ENCODE assay signal across 8 cellular contexts in genomic region chr3:50155891-50156290, GRCh38. TPM values are rescaled to one million over a fixed set of nuclear protein-coding genes. Genes with fewer than 3 reads are reported as not detected.
DNase-seq lines count a peak whose midpoint lies in the region; ATAC-seq, FAIRE-seq and TF ChIP-seq lines count a peak whose summit lies in the region.

No MANE protein-coding gene starts in this region.

- H3K36me3 Mint-ChIP-seq in activated T-cell treated with anti-CD3 and anti-CD28 coated beads, Interleukin-2, amount 50 U/mL, for 4 hours (ENCODE audit: insufficient read depth): no peaks in the 10 kb centered on the region
- peaks cover 7% of the 10 kb centered on the region for H3K36me3 Mint-ChIP-seq in type B pancreatic cell

- peaks cover 8% of the 10 kb centered on the region for H3K4me1 Mint-ChIP-seq in activated T-cell treated with anti-CD3 and anti-CD28 coated beads, Interleukin-2, amount 50 U/mL, for 4 hours (ENCODE audit: low read depth)
- peaks cover 54% of the 10 kb centered on the region for H3K4me1 Mint-ChIP-seq in type B pancreatic cell (ENCODE audit: unreplicated experiment)

- H2AFZ ChIP-seq in K562 (ENCODE audit: low read depth, low read length): no peak overlapping the region

- peaks cover 5 to 51% of the 10 kb centered on the region in 2 experiments; a peak in 4 of 5 replicates for H3K4me1 ChIP-seq in K562 (replicated peaks in 1 of 2; ENCODE audit: control insufficient read depth in 2 of 2, insufficient read depth in 2 of 2, low read length in 2 of 2)
- H3K4me1 ChIP-seq in lung (ENCODE audit: control insufficient read depth in 2 of 2, insufficient read depth in 2 of 2, low read length in 2 of 2): peaks cover 0 to 25% of the 10 kb centered on the region in 2 donors

- ATAC-seq in activated T-cell treated with anti-CD3 and anti-CD28 coated beads, Interleukin-2, amount 50 U/mL, for 4 hours: no peak
- ATAC-seq in K562 (no peak), lung (ENCODE audit: insufficient read depth, low FRiP score) (no peak), GM18870 (IDR thresholded peaks at IDR 0.05; ENCODE audit: unreplicated experiment) (no peak), GM21717 (IDR thresholded peaks at IDR 0.05; ENCODE audit: unreplicated experiment) (no peak)

- no peaks in the 10 kb centered on the region for H3K36me3 ChIP-seq in K562 (ENCODE audit: control insufficient read depth, insufficient read depth, low read length)
- H3K36me3 ChIP-seq in lung (ENCODE audit: control insufficient read depth in 2 of 2, insufficient read depth in 2 of 2, low read length in 2 of 2): peaks cover 0 to 10% of the 10 kb centered on the region in 2 donors

- H3K27me3 ChIP-seq in K562 (ENCODE audit: control insufficient read depth in 2 of 2, insufficient read depth in 2 of 2, low read length in 2 of 2): no peaks in the 10 kb centered on the region
- H3K27me3 ChIP-seq in lung (ENCODE audit: control insufficient read depth, insufficient read depth): no peaks in the 10 kb centered on the region

- TF ChIP-seq RAD21 in K562 (CRISPR knock-in tag; conservative IDR thresholded peaks at IDR 0.05 in 1 of 2, IDR thresholded peaks at IDR 0.05 in 1 of 2): no peak

- no peaks in the 10 kb centered on the region for H3K9me1 ChIP-seq in K562 (ENCODE audit: control insufficient read depth, insufficient read depth, low read length)

- CTCF ChIA-PET in K562 (lab: Yijun Ruan, JAX; ENCODE audit: low intra/inter-chr PET ratio): interaction anchor here (1.2 kb wide), 1 partner anchor 34 kb away, joined by 8 read pairs; no protein-coding TSS in a partner anchor

- WGBS in K562 (ENCODE audit: insufficient coverage, low coverage, missing lambda C conversion rate): 52% methylated on average over 10 of the region's 13 CpGs
- 27 to 35% methylated on average over 13 of the region's 13 CpGs for WGBS in lung, 2 donors

- H3K4me2 ChIP-seq in K562 (ENCODE audit: insufficient read depth, low read length): peak overlapping the region; percentile 60

- no peaks in the 10 kb centered on the region for H4K20me1 ChIP-seq in K562 (replicated peaks; ENCODE audit: control insufficient read depth, insufficient read depth, low read length)

- H3K27me3 Mint-ChIP-seq in activated T-cell treated with anti-CD3 and anti-CD28 coated beads, Interleukin-2, amount 50 U/mL, for 4 hours (ENCODE audit: low read depth): peaks cover 32% of the 10 kb centered on the region
- peaks cover 9% of the 10 kb centered on the region for H3K27me3 Mint-ChIP-seq in type B pancreatic cell

- BruUV-seq in K562 (replicated peaks; lab: Mats Ljungman, UMichigan): no TSS peak

- peak overlapping the region; percentile 49; the same call in 1 of the 2 replicates for H3K4me3 ChIP-seq in K562
- H3K4me3 ChIP-seq in lung: peak overlapping the region; percentile 74

- H3K4me3 Mint-ChIP-seq in activated T-cell treated with anti-CD3 and anti-CD28 coated beads, Interleukin-2, amount 50 U/mL, for 4 hours: peak overlapping the region; percentile 66
- peak overlapping the region; percentile 96 for H3K4me3 Mint-ChIP-seq in type B pancreatic cell

- H3K9me3 ChIP-seq in K562 (replicated peaks; ENCODE audit: control insufficient read depth, insufficient read depth, low read depth, low read length) (no peaks in the 10 kb centered on the region), lung (ENCODE audit: control insufficient read depth in 2 of 2, insufficient read depth in 1 of 2, low read length in 1 of 2) (no peaks in the 10 kb centered on the region)

- intact Hi-C loops in K562 (cut with micrococcal nuclease): loop anchor here (2.0 kb wide), 1 partner anchor 33 kb away; no protein-coding TSS in a partner anchor

- H3K79me2 ChIP-seq in K562 (ENCODE audit: control insufficient read depth, insufficient read depth, low read length): no peaks in the 10 kb centered on the region; the same call in 2 of the 3 replicates

- no peak for TF ChIP-seq CTCF in K562 (IDR thresholded peaks at IDR 0.05 in 2 of 3, conservative IDR thresholded peaks at IDR 0.05 in 1 of 3; ENCODE audit: insufficient read depth in 2 of 3, low read depth in 1 of 3, low read length in 3 of 3)
- TF ChIP-seq CTCF in lung (IDR thresholded peaks at IDR 0.05; ENCODE audit: control extremely low read depth, extremely low read depth): no peak
- no peak for TF ChIP-seq CTCF in type B pancreatic cell (conservative IDR thresholded peaks at IDR 0.05)

- POLR2A ChIA-PET in K562 (lab: Yijun Ruan, JAX): interaction anchor here (0.7 to 0.9 kb wide), 2 partner anchors 35 to 216 kb away, joined by 3 to 5 read pairs; partner anchors contain the start of gene RBM6

- TF ChIP-seq EP300 in K562 (IDR thresholded peaks at IDR 0.05; ENCODE audit: low read length): no peak

- H3K9ac ChIP-seq in K562 (ENCODE audit: insufficient read depth in 1 of 2, low read depth in 2 of 2, low read length in 2 of 2): peak overlapping the region in 1 of 2 experiments; percentile 90; a peak in 1 of 4 replicates

- no peak for TF ChIP-seq POLR2A in K562 (conservative IDR thresholded peaks at IDR 0.05)

- H3K27ac ChIP-seq in K562 (ENCODE audit: extremely low read depth, low read depth, low read length) (no peak overlapping the region), lung (ENCODE audit: low read depth in 1 of 2, low read length in 1 of 2) (peak overlapping the region; percentile 75 to 76)

- no peak for DNase-seq in activated T-cell treated with anti-CD3 and anti-CD28 coated beads, Interleukin-2, amount 50 U/mL, for 4 hours
- no peak for DNase-seq in activated T-cell treated with anti-CD3 and anti-CD28 coated beads, Interleukin-2, amount 50 U/mL, for 48 hours
- DNase-seq in K562 (ENCODE audit: extremely low read depth in 1 of 4, low spot score in 3 of 4): no peak
- DNase-seq in lung (ENCODE audit: low spot score): no peak
- no peak for DNase-seq in type B pancreatic cell (ENCODE audit: extremely low spot score, unreplicated experiment)
- no peak for DNase-seq in NCI-H524 treated with DMSO at 0.1 percent for 48 hours (lab: John Stamatoyannopoulos, UW)

- FAIRE-seq in K562 (lab: Jason Lieb, UNC): no peak

- peak overlapping the region; percentile 94 for H3K27ac Mint-ChIP-seq in type B pancreatic cell

- no peaks in the 10 kb centered on the region for H3K9me3 Mint-ChIP-seq in activated T-cell treated with anti-CD3 and anti-CD28 coated beads, Interleukin-2, amount 50 U/mL, for 4 hours
- no peaks in the 10 kb centered on the region for H3K9me3 Mint-ChIP-seq in type B pancreatic cell

- in situ Hi-C loops in K562 (cut with MboI): no loop called here

RNA-seq across cellular contexts. Expression of gene SEMA3F, which starts 0.8 kb away (rescaled TPM):
- total RNA-seq in activated T-cell treated with anti-CD3 and anti-CD28 coated beads, Interleukin-2, amount 50 U/mL, for 4 hours: under 1 TPM; 0.19 to 0.24 (median 0.23) TPM
- total RNA-seq in K562 (2011; cell fraction: chromatin; rRNA removed; ENCODE audit: low replicate concordance): 6.4 and 18.2 TPM in 2 replicates
- 15.1 and 18.5 TPM in 2 replicates for total RNA-seq in K562 (2011; cell fraction: nucleolus; rRNA removed)
- total RNA-seq in K562 (2011; cell fraction: nucleoplasm; rRNA removed): 8.9 and 11.7 TPM in 2 replicates
- total RNA-seq in K562 (2014; rRNA removed) (2.0 and 2.3 TPM in 2 replicates), K562 (2014; rRNA removed; fragmentation: Illumina TruSeq; extraction: Trizol) (0.54 and 0.58 TPM in 2 replicates), K562 (2015; rRNA removed; fragmentation: Illumina TruSeq; extraction: Trizol) (0.45 and 0.76 TPM in 2 replicates), K562 (2021) (2.6 and 3.0 TPM in 2 replicates), lung (10 to 100 TPM; 27.8 to 54.3 TPM), type B pancreatic cell (ENCODE audit: low replicate concordance) (41.9 and 48.0 TPM in 2 replicates)
- polyA plus RNA-seq in K562 (2011; rRNA removed) (2.6 and 3.8 TPM in 2 replicates), K562 (2014; fragmentation: Illumina TruSeq; extraction: Trizol) (1.5 and 1.7 TPM in 2 replicates), K562 (2014; fragmentation: Nextera tagmentation; extraction: Ambion mirVana) (not detected), K562 (2014; rRNA removed) (1.2 and 2.7 TPM in 2 replicates), lung (10 to 100 TPM; 41.6 to 53.1 TPM)
- 3.4 and 4.9 TPM in 2 replicates for polyA plus RNA-seq in K562 (2011; cell fraction: cytosol; rRNA removed)
- 11.8 and 13.0 TPM in 2 replicates for polyA plus RNA-seq in K562 (2011; cell fraction: nucleus; rRNA removed)
- polyA plus RNA-seq in K562 (2012): 1.2 and 2.0 TPM in 2 replicates
- 2.7 and 4.2 TPM in 2 replicates for polyA minus RNA-seq in K562 (2011; rRNA and poly(A)+ RNA removed)
- 7.0 and 15.3 TPM in 2 replicates for polyA minus RNA-seq in K562 (2011; cell fraction: cytosol; rRNA and poly(A)+ RNA removed)
- 6.1 and 8.2 TPM in 2 replicates for polyA minus RNA-seq in K562 (2011; cell fraction: nucleus; rRNA and poly(A)+ RNA removed)

RNA-seq across cellular contexts. Expression of gene GNAT1, which starts 35.5 kb away (rescaled TPM):
- not detected for total RNA-seq in activated T-cell treated with anti-CD3 and anti-CD28 coated beads, Interleukin-2, amount 50 U/mL, for 4 hours
- total RNA-seq in K562 (2011; cell fraction: chromatin; rRNA removed; ENCODE audit: low replicate concordance): not detected in 2 replicates
- not detected in 2 replicates for total RNA-seq in K562 (2011; cell fraction: nucleolus; rRNA removed)
- 0.15 TPM in 1 of 2 replicates, not detected in the other for total RNA-seq in K562 (2011; cell fraction: nucleoplasm; rRNA removed)
- total RNA-seq in K562 (2014; rRNA removed) (not detected in 2 replicates), K562 (2014; rRNA removed; fragmentation: Illumina TruSeq; extraction: Trizol) (not detected in 2 replicates), K562 (2015; rRNA removed; fragmentation: Illumina TruSeq; extraction: Trizol) (not detected in 2 replicates), K562 (2021) (not detected in 2 replicates), lung (not detected), type B pancreatic cell (ENCODE audit: low replicate concordance) (0.71 TPM in 1 of 2 replicates, not detected in the other)
- polyA plus RNA-seq in K562 (2011; rRNA removed) (not detected in 2 replicates), K562 (2014; fragmentation: Illumina TruSeq; extraction: Trizol) (not detected in 2 replicates), K562 (2014; fragmentation: Nextera tagmentation; extraction: Ambion mirVana) (not detected), K562 (2014; rRNA removed) (not detected in 2 replicates), lung (under 1 TPM; 0.05 to 0.16 TPM)
- not detected in 2 replicates for polyA plus RNA-seq in K562 (2011; cell fraction: cytosol; rRNA removed)
- polyA plus RNA-seq in K562 (2011; cell fraction: nucleus; rRNA removed): not detected in 2 replicates
- not detected in 2 replicates for polyA plus RNA-seq in K562 (2012)
- polyA minus RNA-seq in K562 (2011; rRNA and poly(A)+ RNA removed): not detected in 2 replicates
- polyA minus RNA-seq in K562 (2011; cell fraction: cytosol; rRNA and poly(A)+ RNA removed): not detected in 2 replicates
- not detected in 2 replicates for polyA minus RNA-seq in K562 (2011; cell fraction: nucleus; rRNA and poly(A)+ RNA removed)

RNA-seq across cellular contexts. Expression of gene SLC38A3, which starts 49.2 kb away (rescaled TPM):
- under 1 TPM in 2 of 3 donors, not detected in 1; 0.08 to 0.52 TPM for total RNA-seq in activated T-cell treated with anti-CD3 and anti-CD28 coated beads, Interleukin-2, amount 50 U/mL, for 4 hours
- total RNA-seq in K562 (2011; cell fraction: chromatin; rRNA removed; ENCODE audit: low replicate concordance): 0.99 and 3.1 TPM in 2 replicates
- total RNA-seq in K562 (2011; cell fraction: nucleolus; rRNA removed): 1.6 and 3.8 TPM in 2 replicates
- 1.3 and 1.5 TPM in 2 replicates for total RNA-seq in K562 (2011; cell fraction: nucleoplasm; rRNA removed)
- 0.09 TPM in 1 of 2 replicates, not detected in the other for total RNA-seq in K562 (2014; rRNA removed)
- total RNA-seq in K562 (2014; rRNA removed; fragmentation: Illumina TruSeq; extraction: Trizol): not detected in 2 replicates
- total RNA-seq in K562 (2015; rRNA removed; fragmentation: Illumina TruSeq; extraction: Trizol): not detected in 2 replicates
- total RNA-seq in K562 (2021): 0.16 and 0.27 TPM in 2 replicates
- 0.38 and 0.66 TPM in 2 replicates for polyA plus RNA-seq in K562 (2011; rRNA removed)
- 0.47 and 0.52 TPM in 2 replicates for polyA plus RNA-seq in K562 (2011; cell fraction: cytosol; rRNA removed)
- polyA plus RNA-seq in K562 (2011; cell fraction: nucleus; rRNA removed): 2.9 and 4.2 TPM in 2 replicates
- not detected in 2 replicates for polyA plus RNA-seq in K562 (2012)
- polyA plus RNA-seq in K562 (2014; fragmentation: Illumina TruSeq; extraction: Trizol): not detected in 2 replicates
- polyA plus RNA-seq in K562 (2014; fragmentation: Nextera tagmentation; extraction: Ambion mirVana): not detected
- polyA plus RNA-seq in K562 (2014; rRNA removed): not detected in 2 replicates
- 0.46 and 0.57 TPM in 2 replicates for polyA minus RNA-seq in K562 (2011; rRNA and poly(A)+ RNA removed)
- polyA minus RNA-seq in K562 (2011; cell fraction: cytosol; rRNA and poly(A)+ RNA removed): 0.29 and 1.1 TPM in 2 replicates
- 0.54 and 0.78 TPM in 2 replicates for polyA minus RNA-seq in K562 (2011; cell fraction: nucleus; rRNA and poly(A)+ RNA removed)
- total RNA-seq in lung: 1 to 10 TPM in 1 of 2 donors, under 1 TPM in 1; 0.43 to 4.3 TPM
- polyA plus RNA-seq in lung: under 1 TPM; 0.08 to 0.24 TPM
- total RNA-seq in type B pancreatic cell (ENCODE audit: low replicate concordance): 6.0 and 11.0 TPM in 2 replicates
